Comparison of ENCODE assay signal across 3 cellular contexts in the genomic region with DNA sequence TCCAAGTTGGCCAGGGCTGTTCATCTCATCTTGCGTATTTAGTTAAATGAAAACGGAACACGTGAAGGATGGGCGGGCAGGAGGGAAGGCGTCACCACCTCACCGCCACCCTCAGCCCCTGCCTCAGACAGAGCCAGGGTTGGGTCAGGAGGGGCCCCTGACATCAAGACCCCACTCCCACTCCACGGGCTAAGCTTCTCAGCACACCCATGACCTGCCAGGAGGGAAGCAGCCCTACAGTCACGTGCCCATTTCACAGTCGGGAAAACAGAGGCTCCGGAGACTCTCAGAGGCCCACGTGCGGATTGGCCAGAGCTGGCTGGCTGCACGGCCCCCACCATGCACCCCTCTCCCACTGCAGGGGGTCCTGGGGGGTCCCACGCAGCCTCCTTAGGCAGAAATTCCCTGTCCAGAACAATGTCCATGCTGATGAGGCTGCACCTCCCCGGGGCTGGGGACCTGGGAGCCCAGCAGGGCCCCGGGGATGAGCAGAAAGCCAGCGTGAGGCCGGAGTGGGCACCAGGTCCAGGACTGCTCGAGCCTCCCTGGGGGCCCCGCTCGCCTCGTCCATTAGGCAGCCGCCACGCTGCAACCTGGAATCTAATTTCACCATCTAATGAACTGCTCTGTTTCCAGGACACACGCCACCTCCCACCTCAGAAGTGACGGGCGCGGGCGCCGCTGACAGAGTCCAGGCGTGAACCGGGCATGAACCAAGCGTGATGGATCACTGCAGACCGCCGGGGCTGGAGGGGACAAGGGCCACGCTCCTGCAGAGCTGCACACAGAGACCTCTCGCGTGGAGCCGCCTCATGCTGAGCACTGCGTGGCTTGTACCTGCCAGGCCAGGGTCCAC.
TF ChIP-seq lines count a peak whose summit lies in the region.

No MANE protein-coding gene starts in this region.

TF ChIP-seq in A549, 52 proteins besides CTCF, POLR2A, EP300 and RAD21 (continued from another document):
- TF ChIP-seq HOXB5 (CRISPR knock-in tag; IDR thresholded peaks at IDR 0.05) (no peak), JUNB (IDR thresholded peaks at IDR 0.05) (no peak)

TF ChIP-seq in HEK293, 187 proteins besides CTCF, POLR2A, EP300 and RAD21 (continued from another document):
- TF ChIP-seq, protein P1, sequence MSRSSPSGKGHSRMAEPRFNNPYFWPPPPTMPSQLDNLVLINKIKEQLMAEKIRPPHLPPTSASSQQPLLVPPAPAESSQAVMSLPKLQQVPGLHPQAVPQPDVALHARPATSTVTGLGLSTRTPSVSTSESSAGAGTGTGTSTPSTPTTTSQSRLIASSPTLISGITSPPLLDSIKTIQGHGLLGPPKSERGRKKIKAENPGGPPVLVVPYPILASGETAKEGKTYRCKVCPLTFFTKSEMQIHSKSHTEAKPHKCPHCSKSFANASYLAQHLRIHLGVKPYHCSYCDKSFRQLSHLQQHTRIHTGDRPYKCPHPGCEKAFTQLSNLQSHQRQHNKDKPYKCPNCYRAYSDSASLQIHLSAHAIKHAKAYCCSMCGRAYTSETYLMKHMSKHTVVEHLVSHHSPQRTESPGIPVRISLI (tag by site-specific recombination; IDR thresholded peaks at IDR 0.05) = no peak
- no peak for TF ChIP-seq ZNF404 (tag by site-specific recombination; IDR thresholded peaks at IDR 0.05)
- TF ChIP-seq, protein P2, sequence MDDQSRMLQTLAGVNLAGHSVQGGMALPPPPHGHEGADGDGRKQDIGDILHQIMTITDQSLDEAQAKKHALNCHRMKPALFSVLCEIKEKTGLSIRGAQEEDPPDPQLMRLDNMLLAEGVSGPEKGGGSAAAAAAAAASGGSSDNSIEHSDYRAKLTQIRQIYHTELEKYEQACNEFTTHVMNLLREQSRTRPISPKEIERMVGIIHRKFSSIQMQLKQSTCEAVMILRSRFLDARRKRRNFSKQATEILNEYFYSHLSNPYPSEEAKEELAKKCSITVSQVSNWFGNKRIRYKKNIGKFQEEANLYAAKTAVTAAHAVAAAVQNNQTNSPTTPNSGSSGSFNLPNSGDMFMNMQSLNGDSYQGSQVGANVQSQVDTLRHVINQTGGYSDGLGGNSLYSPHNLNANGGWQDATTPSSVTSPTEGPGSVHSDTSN (CRISPR knock-in tag; IDR thresholded peaks at IDR 0.05) = no peak
- no peak for TF ChIP-seq ZNF629 (tag by site-specific recombination; IDR thresholded peaks at IDR 0.05)
- TF ChIP-seq ZNF10 (tag by site-specific recombination; IDR thresholded peaks at IDR 0.05) = 0 out of 2 replicates have a peak, but pooled peaks have one; percentile 60
- TF ChIP-seq, protein P3, sequence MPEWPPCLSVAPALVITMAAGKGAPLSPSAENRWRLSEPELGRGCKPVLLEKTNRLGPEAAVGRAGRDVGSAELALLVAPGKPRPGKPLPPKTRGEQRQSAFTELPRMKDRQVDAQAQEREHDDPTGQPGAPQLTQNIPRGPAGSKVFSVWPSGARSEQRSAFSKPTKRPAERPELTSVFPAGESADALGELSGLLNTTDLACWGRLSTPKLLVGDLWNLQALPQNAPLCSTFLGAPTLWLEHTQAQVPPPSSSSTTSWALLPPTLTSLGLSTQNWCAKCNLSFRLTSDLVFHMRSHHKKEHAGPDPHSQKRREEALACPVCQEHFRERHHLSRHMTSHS (tag by site-specific recombination; IDR thresholded peaks at IDR 0.05) = no peak
- TF ChIP-seq, protein P4, sequence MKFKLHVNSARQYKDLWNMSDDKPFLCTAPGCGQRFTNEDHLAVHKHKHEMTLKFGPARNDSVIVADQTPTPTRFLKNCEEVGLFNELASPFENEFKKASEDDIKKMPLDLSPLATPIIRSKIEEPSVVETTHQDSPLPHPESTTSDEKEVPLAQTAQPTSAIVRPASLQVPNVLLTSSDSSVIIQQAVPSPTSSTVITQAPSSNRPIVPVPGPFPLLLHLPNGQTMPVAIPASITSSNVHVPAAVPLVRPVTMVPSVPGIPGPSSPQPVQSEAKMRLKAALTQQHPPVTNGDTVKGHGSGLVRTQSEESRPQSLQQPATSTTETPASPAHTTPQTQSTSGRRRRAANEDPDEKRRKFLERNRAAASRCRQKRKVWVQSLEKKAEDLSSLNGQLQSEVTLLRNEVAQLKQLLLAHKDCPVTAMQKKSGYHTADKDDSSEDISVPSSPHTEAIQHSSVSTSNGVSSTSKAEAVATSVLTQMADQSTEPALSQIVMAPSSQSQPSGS (tag by site-specific recombination; IDR thresholded peaks at IDR 0.05; ENCODE audit: low read depth) = no peak
- TF ChIP-seq ZNF660 (tag by site-specific recombination; IDR thresholded peaks at IDR 0.05) = no peak
- TF ChIP-seq ZNF571 (tag by site-specific recombination; IDR thresholded peaks at IDR 0.05) = no peak
- peak; percentile 18 for TF ChIP-seq ZIC2 (tag by site-specific recombination; IDR thresholded peaks at IDR 0.05)
- TF ChIP-seq ZNF529 (tag by site-specific recombination; IDR thresholded peaks at IDR 0.05; ENCODE audit: insufficient replicate concordance) = no peak
- TF ChIP-seq ZNF202 (tag by site-specific recombination; IDR thresholded peaks at IDR 0.05; ENCODE audit: borderline replicate concordance) = no peak

TF ChIP-seq in WTC11, 78 proteins besides CTCF, POLR2A, EP300 and RAD21:
- TF ChIP-seq, protein P5, sequence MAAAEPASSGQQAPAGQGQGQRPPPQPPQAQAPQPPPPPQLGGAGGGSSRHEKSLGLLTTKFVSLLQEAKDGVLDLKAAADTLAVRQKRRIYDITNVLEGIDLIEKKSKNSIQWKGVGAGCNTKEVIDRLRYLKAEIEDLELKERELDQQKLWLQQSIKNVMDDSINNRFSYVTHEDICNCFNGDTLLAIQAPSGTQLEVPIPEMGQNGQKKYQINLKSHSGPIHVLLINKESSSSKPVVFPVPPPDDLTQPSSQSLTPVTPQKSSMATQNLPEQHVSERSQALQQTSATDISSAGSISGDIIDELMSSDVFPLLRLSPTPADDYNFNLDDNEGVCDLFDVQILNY (CRISPR knock-in tag; IDR thresholded peaks at IDR 0.05) = no peak
- TF ChIP-seq NR1H2 (CRISPR knock-in tag; IDR thresholded peaks at IDR 0.05) (no peak), NFE2L1 (CRISPR knock-in tag; IDR thresholded peaks at IDR 0.05) (no peak), CBFB (CRISPR knock-in tag; IDR thresholded peaks at IDR 0.05; ENCODE audit: low read depth) (no peak), TEAD1 (CRISPR knock-in tag; IDR thresholded peaks at IDR 0.05) (no peak), KAT7 (CRISPR knock-in tag; IDR thresholded peaks at IDR 0.05; ENCODE audit: borderline replicate concordance) (no peak), OVOL2 (CRISPR knock-in tag; IDR thresholded peaks at IDR 0.05; ENCODE audit: borderline replicate concordance) (no peak), JAZF1 (CRISPR knock-in tag; IDR thresholded peaks at IDR 0.05) (no peak), SMAD4 (CRISPR knock-in tag; IDR thresholded peaks at IDR 0.05) (no peak)
- TF ChIP-seq, protein P4 (CRISPR knock-in tag; IDR thresholded peaks at IDR 0.05; ENCODE audit: borderline replicate concordance, low read depth) = no peak
- TF ChIP-seq, protein P6, sequence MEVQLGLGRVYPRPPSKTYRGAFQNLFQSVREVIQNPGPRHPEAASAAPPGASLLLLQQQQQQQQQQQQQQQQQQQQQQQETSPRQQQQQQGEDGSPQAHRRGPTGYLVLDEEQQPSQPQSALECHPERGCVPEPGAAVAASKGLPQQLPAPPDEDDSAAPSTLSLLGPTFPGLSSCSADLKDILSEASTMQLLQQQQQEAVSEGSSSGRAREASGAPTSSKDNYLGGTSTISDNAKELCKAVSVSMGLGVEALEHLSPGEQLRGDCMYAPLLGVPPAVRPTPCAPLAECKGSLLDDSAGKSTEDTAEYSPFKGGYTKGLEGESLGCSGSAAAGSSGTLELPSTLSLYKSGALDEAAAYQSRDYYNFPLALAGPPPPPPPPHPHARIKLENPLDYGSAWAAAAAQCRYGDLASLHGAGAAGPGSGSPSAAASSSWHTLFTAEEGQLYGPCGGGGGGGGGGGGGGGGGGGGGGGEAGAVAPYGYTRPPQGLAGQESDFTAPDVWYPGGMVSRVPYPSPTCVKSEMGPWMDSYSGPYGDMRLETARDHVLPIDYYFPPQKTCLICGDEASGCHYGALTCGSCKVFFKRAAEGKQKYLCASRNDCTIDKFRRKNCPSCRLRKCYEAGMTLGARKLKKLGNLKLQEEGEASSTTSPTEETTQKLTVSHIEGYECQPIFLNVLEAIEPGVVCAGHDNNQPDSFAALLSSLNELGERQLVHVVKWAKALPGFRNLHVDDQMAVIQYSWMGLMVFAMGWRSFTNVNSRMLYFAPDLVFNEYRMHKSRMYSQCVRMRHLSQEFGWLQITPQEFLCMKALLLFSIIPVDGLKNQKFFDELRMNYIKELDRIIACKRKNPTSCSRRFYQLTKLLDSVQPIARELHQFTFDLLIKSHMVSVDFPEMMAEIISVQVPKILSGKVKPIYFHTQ (CRISPR knock-in tag; IDR thresholded peaks at IDR 0.05) = no peak
- TF ChIP-seq, protein P7, sequence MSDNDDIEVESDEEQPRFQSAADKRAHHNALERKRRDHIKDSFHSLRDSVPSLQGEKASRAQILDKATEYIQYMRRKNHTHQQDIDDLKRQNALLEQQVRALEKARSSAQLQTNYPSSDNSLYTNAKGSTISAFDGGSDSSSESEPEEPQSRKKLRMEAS (CRISPR knock-in tag; IDR thresholded peaks at IDR 0.05) = no peak
- TF ChIP-seq, protein P8, sequence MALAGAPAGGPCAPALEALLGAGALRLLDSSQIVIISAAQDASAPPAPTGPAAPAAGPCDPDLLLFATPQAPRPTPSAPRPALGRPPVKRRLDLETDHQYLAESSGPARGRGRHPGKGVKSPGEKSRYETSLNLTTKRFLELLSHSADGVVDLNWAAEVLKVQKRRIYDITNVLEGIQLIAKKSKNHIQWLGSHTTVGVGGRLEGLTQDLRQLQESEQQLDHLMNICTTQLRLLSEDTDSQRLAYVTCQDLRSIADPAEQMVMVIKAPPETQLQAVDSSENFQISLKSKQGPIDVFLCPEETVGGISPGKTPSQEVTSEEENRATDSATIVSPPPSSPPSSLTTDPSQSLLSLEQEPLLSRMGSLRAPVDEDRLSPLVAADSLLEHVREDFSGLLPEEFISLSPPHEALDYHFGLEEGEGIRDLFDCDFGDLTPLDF (CRISPR knock-in tag; IDR thresholded peaks at IDR 0.05) = no peak
- TF ChIP-seq, protein P9, sequence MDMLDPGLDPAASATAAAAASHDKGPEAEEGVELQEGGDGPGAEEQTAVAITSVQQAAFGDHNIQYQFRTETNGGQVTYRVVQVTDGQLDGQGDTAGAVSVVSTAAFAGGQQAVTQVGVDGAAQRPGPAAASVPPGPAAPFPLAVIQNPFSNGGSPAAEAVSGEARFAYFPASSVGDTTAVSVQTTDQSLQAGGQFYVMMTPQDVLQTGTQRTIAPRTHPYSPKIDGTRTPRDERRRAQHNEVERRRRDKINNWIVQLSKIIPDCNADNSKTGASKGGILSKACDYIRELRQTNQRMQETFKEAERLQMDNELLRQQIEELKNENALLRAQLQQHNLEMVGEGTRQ (CRISPR knock-in tag; IDR thresholded peaks at IDR 0.05) = no peak
- TF ChIP-seq, protein P10, sequence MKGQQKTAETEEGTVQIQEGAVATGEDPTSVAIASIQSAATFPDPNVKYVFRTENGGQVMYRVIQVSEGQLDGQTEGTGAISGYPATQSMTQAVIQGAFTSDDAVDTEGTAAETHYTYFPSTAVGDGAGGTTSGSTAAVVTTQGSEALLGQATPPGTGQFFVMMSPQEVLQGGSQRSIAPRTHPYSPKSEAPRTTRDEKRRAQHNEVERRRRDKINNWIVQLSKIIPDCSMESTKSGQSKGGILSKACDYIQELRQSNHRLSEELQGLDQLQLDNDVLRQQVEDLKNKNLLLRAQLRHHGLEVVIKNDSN (CRISPR knock-in tag; IDR thresholded peaks at IDR 0.05) = no peak
